ENCODE assay signal across 8 cellular contexts in genomic region chr13:52127783-52128702, GRCh38. TPM values are rescaled to one million over a fixed set of nuclear protein-coding genes. Genes with fewer than 3 reads are reported as not detected.
A peak's percentile ranks its signal among the peaks of the same experiment; 100 is the strongest.
DNase-seq lines count a peak whose midpoint lies in the region; ATAC-seq, FAIRE-seq and TF ChIP-seq lines count a peak whose summit lies in the region.

No MANE protein-coding gene starts in this region.

- ATAC-seq in A549, result peak; percentile 84 to 87
- ATAC-seq in GM18502 (IDR thresholded peaks at IDR 0.05; ENCODE audit: poor library complexity, unreplicated experiment), result peak; percentile 5
- ATAC-seq in HG03354 (IDR thresholded peaks at IDR 0.05; ENCODE audit: poor library complexity, severe bottlenecking, unreplicated experiment), result peak; percentile 54

- H3K36me3 ChIP-seq in effector memory CD4-positive, alpha-beta T cell (ENCODE audit: control insufficient read depth, insufficient read depth, low read length), result no peaks in the 10 kb centered on the region

- POLR2A ChIA-PET in A549 (lab: Yijun Ruan, JAX), result interaction anchor here (0.9 to 1.3 kb wide), 3 partner anchors 66 to 232 kb away, joined by 3 to 5 read pairs (median 3); partner anchors contain the start of gene ALG11

- WGBS in A549 (ENCODE audit: missing lambda C conversion rate), result 4% methylated on average over 27 of the region's 33 CpGs

- CTCF ChIA-PET in A549 (lab: Yijun Ruan, JAX), result interaction anchor here (0.6 to 4.6 kb wide), 50 partner anchors 7 to 1002 kb away, joined by 3 to 81 read pairs (median 4); partner anchors contain the start of gene TMEM272

- no peak for FAIRE-seq in A549 (lab: Jason Lieb, UNC)

- TF ChIP-seq EP300 in A549 (IDR thresholded peaks at IDR 0.05), result no peak

- TF ChIP-seq POLR2A in A549 (IDR thresholded peaks at IDR 0.05; ENCODE audit: low read length), result no peak

- peak; percentile 79 for TF ChIP-seq CTCF in A549 (IDR thresholded peaks at IDR 0.05)

- TF ChIP-seq RAD21 in A549 (conservative IDR thresholded peaks at IDR 0.05 in 1 of 2, IDR thresholded peaks at IDR 0.05 in 1 of 2), result peak; percentile 82 to 86

- H3K27ac ChIP-seq in A549, result peak overlapping the region in 1 of 2 experiments; percentile 79; a peak in 3 of 6 replicates
- no peak overlapping the region for H3K27ac ChIP-seq in effector memory CD4-positive, alpha-beta T cell (ENCODE audit: insufficient read depth, low read length, poor library complexity, severe bottlenecking)

- no peaks in the 10 kb centered on the region for H3K27me3 ChIP-seq in effector memory CD4-positive, alpha-beta T cell (replicated peaks; ENCODE audit: control insufficient read depth, insufficient read depth, low read length, poor library complexity, severe bottlenecking)

- H3K4me2 ChIP-seq in A549, result peak overlapping the region; percentile 87

- peak overlapping the region; percentile 63 for H3K4me3 ChIP-seq in A549
- peak overlapping the region; percentile 65 for H3K4me3 ChIP-seq in effector memory CD4-positive, alpha-beta T cell (ENCODE audit: insufficient read depth, low read depth, low read length, poor library complexity, severe bottlenecking)

- no peaks in the 10 kb centered on the region for H3K4me1 ChIP-seq in A549
- peaks cover 10% of the 10 kb centered on the region for H3K4me1 ChIP-seq in effector memory CD4-positive, alpha-beta T cell (ENCODE audit: control insufficient read depth, insufficient read depth, low read length, poor library complexity, severe bottlenecking)

- no peaks in the 10 kb centered on the region for H3K9me3 ChIP-seq in A549
- H3K9me3 ChIP-seq in effector memory CD4-positive, alpha-beta T cell (ENCODE audit: control insufficient read depth, low read length), result no peaks in the 10 kb centered on the region

- DNase-seq in A549 (ENCODE audit: low read depth in 1 of 2, low spot score in 1 of 2) (peak; percentile 60 to 61), NCI-H526 treated with DMSO at 0.1 percent for 48 hours (lab: John Stamatoyannopoulos, UW) (peak; percentile 73), lung microvascular endothelial cell (ENCODE audit: low read depth in 2 of 2) (peak; percentile 66 to 76)
- DNase-seq in activated CD4-positive, alpha-beta T cell treated with anti-CD3 and anti-CD28 coated beads, Interleukin-2, amount 50 U/mL, for 24 hours (ENCODE audit: low read depth in 1 of 2, low spot score in 1 of 2), result peak; percentile 11 to 44
- peak; percentile 7 to 38 (median 25) for DNase-seq in effector memory CD4-positive, alpha-beta T cell
- peak; percentile 11 to 33 (median 25) for DNase-seq in stimulated activated CD4-positive, alpha-beta T cell treated with anti-CD3 and anti-CD28 coated beads, TNF-alpha, amount 100 ng/mL, for 48 hours (ENCODE audit: low read depth in 3 of 3)

TF ChIP-seq in A549, 52 proteins besides CTCF, POLR2A, EP300 and RAD21:
- TF ChIP-seq NPAS2 (CRISPR knock-in tag; IDR thresholded peaks at IDR 0.05; ENCODE audit: borderline replicate concordance) (no peak), SMC3 (IDR thresholded peaks at IDR 0.05) (peak; percentile 65), PBX3 (IDR thresholded peaks at IDR 0.05) (no peak), ZFP36 (IDR thresholded peaks at IDR 0.05; ENCODE audit: borderline replicate concordance, partially characterized antibody) (no peak), CBX8 (IDR thresholded peaks at IDR 0.05) (no peak), JUN (IDR thresholded peaks at IDR 0.05) (no peak), E2F6 (IDR thresholded peaks at IDR 0.05; ENCODE audit: borderline replicate concordance, low read depth) (0 out of 2 replicates have a peak, but pooled peaks have one; percentile 16), NFE2L2 (conservative IDR thresholded peaks at IDR 0.05; ENCODE audit: low read length) (no peak), CBX2 (IDR thresholded peaks at IDR 0.05; ENCODE audit: borderline replicate concordance, low read depth) (no peak), PHF8 (IDR thresholded peaks at IDR 0.05; ENCODE audit: borderline replicate concordance, low read depth) (no peak), ATOH8 (CRISPR knock-in tag; IDR thresholded peaks at IDR 0.05; ENCODE audit: low read depth) (no peak), NR3C1 (IDR thresholded peaks at IDR 0.05) (no peak), JUNB (IDR thresholded peaks at IDR 0.05) (no peak), TFCP2L1 (CRISPR knock-in tag; IDR thresholded peaks at IDR 0.05) (no peak), POLR2AphosphoS2 (conservative IDR thresholded peaks at IDR 0.05; ENCODE audit: low read length) (no peak), ESRRA (IDR thresholded peaks at IDR 0.05; ENCODE audit: borderline replicate concordance, low read length) (no peak), MAFK (IDR thresholded peaks at IDR 0.05; ENCODE audit: partially characterized antibody) (no peak), MYC (IDR thresholded peaks at IDR 0.05; ENCODE audit: borderline replicate concordance, low read length) (no peak), KDM1A (IDR thresholded peaks at IDR 0.05; ENCODE audit: low read depth) (no peak), MAZ (IDR thresholded peaks at IDR 0.05; ENCODE audit: borderline replicate concordance, low read depth, low read length) (no peak), BHLHE40 (IDR thresholded peaks at IDR 0.05; ENCODE audit: low read depth, low read length) (no peak)
- TF ChIP-seq, protein P1, sequence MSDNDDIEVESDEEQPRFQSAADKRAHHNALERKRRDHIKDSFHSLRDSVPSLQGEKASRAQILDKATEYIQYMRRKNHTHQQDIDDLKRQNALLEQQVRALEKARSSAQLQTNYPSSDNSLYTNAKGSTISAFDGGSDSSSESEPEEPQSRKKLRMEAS (IDR thresholded peaks at IDR 0.05), result peak; percentile 24; the same call in 1 of the 2 replicates

RNA-seq across cellular contexts. Expression of gene NEK5, which starts 0.8 kb away (rescaled TPM):
- polyA plus RNA-seq in A549 (2011; rRNA removed), result 0.17 and 0.23 TPM in 2 replicates
- 0.03 and 0.05 TPM in 2 replicates for polyA plus RNA-seq in A549 (2012; cell fraction: cytosol; rRNA removed)
- polyA plus RNA-seq in A549 (2012; cell fraction: nucleus; rRNA removed), result 0.02 and 0.04 TPM in 2 replicates
- 0.08 to 0.16 TPM (median 0.09 TPM) in 3 replicates for polyA plus RNA-seq in A549 (2017; fragmentation: RNase III; extraction: RNeasy Plus Mini Kit Qiagen cat#74134 plus additional on column Dnase treatment)
- 0.12 and 0.15 TPM in 2 replicates for polyA minus RNA-seq in A549 (2011; rRNA and poly(A)+ RNA removed)
- total RNA-seq in lung microvascular endothelial cell, result under 0.01 and 0.20 TPM in 2 replicates

RNA-seq across cellular contexts. Expression of gene NEK3, which starts 31.4 kb away (rescaled TPM):
- polyA plus RNA-seq in A549 (2011; rRNA removed) (16.9 and 19.3 TPM in 2 replicates), A549 (2017; fragmentation: RNase III; extraction: RNeasy Plus Mini Kit Qiagen cat#74134 plus additional on column Dnase treatment) (6.5 to 9.3 TPM (median 6.6 TPM) in 3 replicates)
- 4.3 and 5.9 TPM in 2 replicates for polyA plus RNA-seq in A549 (2012; cell fraction: cytosol; rRNA removed)
- polyA plus RNA-seq in A549 (2012; cell fraction: nucleus; rRNA removed), result 3.1 and 8.9 TPM in 2 replicates
- 5.3 and 6.8 TPM in 2 replicates for polyA minus RNA-seq in A549 (2011; rRNA and poly(A)+ RNA removed)
- 6.9 and 13.5 TPM in 2 replicates for total RNA-seq in lung microvascular endothelial cell

Comparison
In these comparisons a context has a peak if more than half of its experiments do, and no peak if none do; other contexts are left out.
1. ATAC-seq: peak in every context shown above with its lines; median percentile 86 in A549; 54 in HG03354; 5 in GM18502.